ENCODE assay signal across 8 cellular contexts in the genomic region with DNA sequence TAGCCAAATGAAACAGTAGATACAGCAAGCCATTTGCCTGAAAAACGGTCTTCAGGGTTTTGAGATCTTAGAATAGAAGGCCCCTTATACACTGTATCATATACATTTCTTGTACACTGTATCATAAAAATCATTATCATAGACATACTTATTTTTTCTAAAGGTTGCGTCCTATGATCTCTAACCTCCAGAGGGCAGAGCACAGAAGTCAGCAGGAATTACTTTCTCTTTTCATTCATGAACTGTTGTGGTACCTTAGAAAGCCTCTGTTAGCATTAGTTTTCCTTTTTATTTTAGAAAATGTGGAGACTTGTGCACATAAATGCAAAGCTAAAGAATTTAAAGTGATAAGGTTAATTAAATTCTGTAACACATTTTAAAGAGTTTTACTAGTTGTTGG.
DNase-seq lines count a peak whose midpoint lies in the region; TF ChIP-seq lines count a peak whose summit lies in the region.

No MANE protein-coding gene starts in this region.

- TF ChIP-seq CTCF in NB4 (IDR thresholded peaks at IDR 0.05; ENCODE audit: low read depth, low read length) (no peak), liver (IDR thresholded peaks at IDR 0.05; ENCODE audit: low read depth, low read length, missing input control) (peak; percentile 14), sigmoid colon (IDR thresholded peaks at IDR 0.05) (no peak)

- H3K27me3 ChIP-seq in liver (ENCODE audit: control insufficient read depth in 4 of 4, insufficient read depth in 4 of 4, low read length in 3 of 4), result peaks cover 0 to 4% (median 0%) of the 10 kb centered on the region in 4 donors
- no peaks in the 10 kb centered on the region for H3K27me3 ChIP-seq in sigmoid colon

- intact Hi-C loops in sigmoid colon (cut with DNase I), result no loop called here

- H3K4me1 ChIP-seq in liver (ENCODE audit: control insufficient read depth in 4 of 4, insufficient read depth in 4 of 4, low read length in 3 of 4) (no peaks in the 10 kb centered on the region), sigmoid colon (no peaks in the 10 kb centered on the region)

- TF ChIP-seq POLR2A in NB4 (IDR thresholded peaks at IDR 0.05; ENCODE audit: extremely low read depth, insufficient read length), result no peak
- no peak for TF ChIP-seq POLR2A in sigmoid colon (IDR thresholded peaks at IDR 0.05)

- no peak for TF ChIP-seq EP300 in sigmoid colon (IDR thresholded peaks at IDR 0.05)

- H3K4me3 ChIP-seq in NB4 (ENCODE audit: low read depth, low read length), result no peak overlapping the region
- H3K4me3 ChIP-seq in liver (ENCODE audit: low read depth in 1 of 3, low read length in 3 of 3), result no peak overlapping the region
- H3K4me3 ChIP-seq in sigmoid colon, result no peak overlapping the region

- H3K9ac ChIP-seq in liver (ENCODE audit: low read depth in 1 of 2, low read length in 2 of 2), result no peak overlapping the region

- DNase-seq in DMS53 (lab: John Stamatoyannopoulos, UW) (peak; percentile 47), DMS53 treated with DMSO at 0.1 percent for 48 hours (lab: John Stamatoyannopoulos, UW; ENCODE audit: unreplicated experiment) (no peak), HCEC 1CT (peak; percentile 5), NB4 (ENCODE audit: low read depth) (peak; percentile 8), sigmoid colon (no peak), DMS153 treated with DMSO at 0.1 percent for 48 hours (lab: John Stamatoyannopoulos, UW; ENCODE audit: unreplicated experiment) (no peak)
- DNase-seq in stimulated activated CD4-positive, alpha-beta T cell treated with anti-CD3 and anti-CD28 coated beads, Interleukin-4, amount 100 ng/mL, for 4 hours, result no peak

- H3K36me3 ChIP-seq in liver (ENCODE audit: control insufficient read depth in 4 of 4, insufficient read depth in 3 of 4, low read depth in 1 of 4, low read length in 3 of 4) (no peaks in the 10 kb centered on the region), sigmoid colon (peaks cover 0 to 12% (median 0%) of the 10 kb centered on the region in 4 donors)

- H3K9me3 ChIP-seq in liver (ENCODE audit: control insufficient read depth in 4 of 4, low read length in 3 of 4) (no peaks in the 10 kb centered on the region), sigmoid colon (no peaks in the 10 kb centered on the region)

- no peak overlapping the region for H3K27ac ChIP-seq in liver (ENCODE audit: low read depth in 1 of 2, low read length in 2 of 2)
- no peak overlapping the region for H3K27ac ChIP-seq in sigmoid colon

- peak; percentile 41 to 44 for TF ChIP-seq RAD21 in liver (IDR thresholded peaks at IDR 0.05)

- 39% methylated on average over 2 of the region's 2 CpGs for WGBS in liver
- 29 to 68% methylated on average over 2 of the region's 2 CpGs for WGBS in sigmoid colon, 2 donors

TF ChIP-seq in liver, 16 proteins besides CTCF, POLR2A, EP300 and RAD21:
- peak in 1 of 2 donors; percentile 7 for TF ChIP-seq RXRA (IDR thresholded peaks at IDR 0.05)
- TF ChIP-seq FOXA2 (IDR thresholded peaks at IDR 0.05), result no peak
- TF ChIP-seq NR2F2 (IDR thresholded peaks at IDR 0.05), result peak; percentile 96
- no peak for TF ChIP-seq TAF1 (conservative IDR thresholded peaks at IDR 0.05)
- TF ChIP-seq, protein P1, sequence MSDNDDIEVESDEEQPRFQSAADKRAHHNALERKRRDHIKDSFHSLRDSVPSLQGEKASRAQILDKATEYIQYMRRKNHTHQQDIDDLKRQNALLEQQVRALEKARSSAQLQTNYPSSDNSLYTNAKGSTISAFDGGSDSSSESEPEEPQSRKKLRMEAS (IDR thresholded peaks at IDR 0.05), result no peak

Comparison
In these comparisons a context has a peak if more than half of its experiments do, and no peak if none do; other contexts are left out.
1. DNase-seq: peak in DMS53 (single experiment), HCEC 1CT (single experiment) and NB4 (single experiment); none in DMS53 treated with DMSO at 0.1 percent for 48 hours (single experiment), sigmoid colon (single experiment), stimulated activated CD4-positive, alpha-beta T cell treated with anti-CD3 and anti-CD28 coated beads, Interleukin-4, amount 100 ng/mL, for 4 hours (0 of 2) and DMS153 treated with DMSO at 0.1 percent for 48 hours (single experiment).